ENCODE assay signal across 27 cellular contexts in genomic region chr18:27619259-27619772, GRCh38.
"Had no signal": no experiment of that assay in that cellular context is flagged by ENCODE, and none has a peak within 500 bp of the region (broad histone marks: within the 10 kb centered on the region; RNA-seq: fewer than 3 reads in every experiment).

No MANE protein-coding gene starts in this region.

- ATAC-seq: activated CD8-positive, alpha-beta T cell treated with anti-CD3 and anti-CD28 coated beads for 36 hours; activated T-cell treated with anti-CD3 and anti-CD28 coated beads, Interleukin-2, amount 50 U/mL, for 72 hours; activated T-helper 17 cell treated with anti-CD3 and anti-CD28 coated beads, Interleukin-2, amount 50 U/mL, for 72 hours; Panc1 had no signal

- H3K27me3 ChIP-seq: ascending aorta, SJSA1 had no signal

- H3K4me3 ChIP-seq: ascending aorta, SJSA1 had no signal

- H3K9me3 Mint-ChIP-seq: activated CD4-positive, alpha-beta T cell treated with anti-CD3 and anti-CD28 coated beads, Interleukin-2, amount 10 ng/mL, durations not matched to agents 24 days and 14 days; activated naive CD4-positive, alpha-beta T cell treated with anti-CD3 and anti-CD28 coated beads, Interleukin-2, amount 50 U/mL, for 24 hours; activated naive CD8-positive, alpha-beta T cell treated with anti-CD3 and anti-CD28 coated beads, Interleukin-2, amount 10 ng/mL, durations not matched to agents 7 days and 5 days; T-helper 1 cell treated with Interleukin-12 subunit alpha and Interleukin-12 subunit beta and Interleukin-4 antibody, amounts not matched to agents 30 μg/mL and 1 μg/mL, for 36 hours; T-helper 2 cell treated with Interferon-gamma antibody and Interleukin-4, amounts not matched to agents 5 μg/mL and 100 μg/mL, for 36 hours had no signal

- H3K4me3 Mint-ChIP-seq: activated CD4-positive, alpha-beta T cell treated with anti-CD3 and anti-CD28 coated beads, Interleukin-2, amount 10 ng/mL, durations not matched to agents 24 days and 14 days; activated CD8-positive, alpha-beta T cell treated with anti-CD3 and anti-CD28 coated beads for 36 hours; activated naive CD4-positive, alpha-beta T cell treated with anti-CD3 and anti-CD28 coated beads, Interleukin-2, amount 50 U/mL, for 24 hours; activated naive CD8-positive, alpha-beta T cell treated with anti-CD3 and anti-CD28 coated beads, Interleukin-2, amount 10 ng/mL, durations not matched to agents 7 days and 5 days; activated T-cell treated with anti-CD3 and anti-CD28 coated beads, Interleukin-2, amount 50 U/mL, for 72 hours; activated T-helper 17 cell treated with anti-CD3 and anti-CD28 coated beads, Interleukin-2, amount 50 U/mL, for 72 hours; T-helper 1 cell treated with Interleukin-12 subunit alpha and Interleukin-12 subunit beta and Interleukin-4 antibody, amounts not matched to agents 30 μg/mL and 1 μg/mL, for 36 hours; T-helper 2 cell treated with Interferon-gamma antibody and Interleukin-4, amounts not matched to agents 5 μg/mL and 100 μg/mL, for 36 hours had no signal

- H3K36me3 Mint-ChIP-seq: activated naive CD4-positive, alpha-beta T cell treated with anti-CD3 and anti-CD28 coated beads, Interleukin-2, amount 50 U/mL, for 24 hours; activated naive CD8-positive, alpha-beta T cell treated with anti-CD3 and anti-CD28 coated beads, Interleukin-2, amount 10 ng/mL, durations not matched to agents 7 days and 5 days had no signal

- DNase-seq: activated CD4-positive, alpha-beta T cell treated with anti-CD3 and anti-CD28 coated beads, Interleukin-2, amount 10 ng/mL, durations not matched to agents 24 days and 14 days; activated CD4-positive, alpha-beta T cell treated with anti-CD3 and anti-CD28 coated beads, Interleukin-2, amount 50 U/mL, for 4 hours; activated CD8-positive, alpha-beta T cell treated with anti-CD3 and anti-CD28 coated beads for 36 hours; activated gamma-delta T cell; activated naive CD4-positive, alpha-beta T cell treated with Interleukin-2 at 50 U/mL for 16 hours; activated naive CD8-positive, alpha-beta T cell treated with anti-CD3 and anti-CD28 coated beads, Interleukin-2, amount 10 ng/mL, durations not matched to agents 7 days and 5 days; activated T-cell treated with anti-CD3 and anti-CD28 coated beads, Interleukin-2, amount 50 U/mL, for 1 hour; activated T-cell treated with anti-CD3 and anti-CD28 coated beads, Interleukin-2, amount 50 U/mL, for 72 hours; amygdala; Karpas-422; KBM-7; NCI-H1105; NCI-H1417 treated with DMSO at 0.1 percent for 48 hours; NCI-H1930; NCI-H2081 treated with DMSO at 0.1 percent for 48 hours; NCI-H345; NCI-H524 treated with DMSO at 0.1 percent for 48 hours; RPMI8226; SHP77 treated with DMSO at 0.1 percent for 48 hours; SK-N-SH had no signal

- H3K27me3 Mint-ChIP-seq: activated CD4-positive, alpha-beta T cell treated with anti-CD3 and anti-CD28 coated beads, Interleukin-2, amount 10 ng/mL, durations not matched to agents 24 days and 14 days; activated CD8-positive, alpha-beta T cell treated with anti-CD3 and anti-CD28 coated beads for 36 hours; activated naive CD4-positive, alpha-beta T cell treated with anti-CD3 and anti-CD28 coated beads, Interleukin-2, amount 50 U/mL, for 24 hours; activated naive CD8-positive, alpha-beta T cell treated with anti-CD3 and anti-CD28 coated beads, Interleukin-2, amount 10 ng/mL, durations not matched to agents 7 days and 5 days; activated T-helper 17 cell treated with anti-CD3 and anti-CD28 coated beads, Interleukin-2, amount 50 U/mL, for 72 hours had no signal

- H3K27ac Mint-ChIP-seq: activated CD4-positive, alpha-beta T cell treated with anti-CD3 and anti-CD28 coated beads, Interleukin-2, amount 10 ng/mL, durations not matched to agents 24 days and 14 days; activated CD8-positive, alpha-beta T cell treated with anti-CD3 and anti-CD28 coated beads for 36 hours; activated naive CD4-positive, alpha-beta T cell treated with anti-CD3 and anti-CD28 coated beads, Interleukin-2, amount 50 U/mL, for 24 hours; activated naive CD8-positive, alpha-beta T cell treated with anti-CD3 and anti-CD28 coated beads, Interleukin-2, amount 10 ng/mL, durations not matched to agents 7 days and 5 days; activated T-cell treated with anti-CD3 and anti-CD28 coated beads, Interleukin-2, amount 50 U/mL, for 72 hours; activated T-helper 17 cell treated with anti-CD3 and anti-CD28 coated beads, Interleukin-2, amount 50 U/mL, for 72 hours; T-helper 1 cell treated with Interleukin-12 subunit alpha and Interleukin-12 subunit beta and Interleukin-4 antibody, amounts not matched to agents 30 μg/mL and 1 μg/mL, for 36 hours; T-helper 2 cell treated with Interferon-gamma antibody and Interleukin-4, amounts not matched to agents 5 μg/mL and 100 μg/mL, for 36 hours had no signal

- H3K9me3 ChIP-seq: ascending aorta, SJSA1, SK-N-SH had no signal

- H3K4me1 ChIP-seq: ascending aorta, SJSA1 had no signal

- H3K36me3 ChIP-seq: ascending aorta, SJSA1 had no signal

- H3K4me1 Mint-ChIP-seq: activated CD4-positive, alpha-beta T cell treated with anti-CD3 and anti-CD28 coated beads, Interleukin-2, amount 10 ng/mL, durations not matched to agents 24 days and 14 days; activated naive CD4-positive, alpha-beta T cell treated with anti-CD3 and anti-CD28 coated beads, Interleukin-2, amount 50 U/mL, for 24 hours; activated naive CD8-positive, alpha-beta T cell treated with anti-CD3 and anti-CD28 coated beads, Interleukin-2, amount 10 ng/mL, durations not matched to agents 7 days and 5 days; activated T-helper 17 cell treated with anti-CD3 and anti-CD28 coated beads, Interleukin-2, amount 50 U/mL, for 72 hours had no signal

- H3K27ac ChIP-seq: ascending aorta, SJSA1 had no signal

- H3K4me2 ChIP-seq: SK-N-SH had no signal

- H3K9ac ChIP-seq: SK-N-SH had no signal
